Comparison of ENCODE assay signal across 25 cellular contexts in the genomic region with DNA sequence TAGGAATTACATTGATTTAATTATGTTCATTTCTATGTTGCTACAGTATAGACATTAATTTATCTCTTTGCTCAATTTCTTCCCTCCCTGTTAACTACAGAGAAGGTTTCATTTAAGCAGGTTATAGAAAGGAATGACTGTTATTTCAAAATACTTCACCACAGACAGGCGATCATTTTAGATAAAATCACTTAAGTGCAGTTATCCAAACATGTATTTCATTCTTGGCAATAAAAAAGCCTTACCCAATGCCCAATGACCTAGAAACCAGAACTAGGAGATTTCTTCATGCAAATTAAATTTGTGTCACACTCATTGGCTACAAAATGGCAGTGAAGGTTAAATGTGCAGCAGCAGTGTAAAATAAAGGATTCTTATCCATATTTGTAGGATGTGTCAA.
DNase-seq lines count a peak whose midpoint lies in the region; ATAC-seq and TF ChIP-seq lines count a peak whose summit lies in the region.
"Had no signal": no experiment of that assay in that cellular context is flagged by ENCODE, and none has a peak within 500 bp of the region (broad histone marks: within the 10 kb centered on the region; RNA-seq: fewer than 3 reads in every experiment).

No MANE protein-coding gene starts in this region.

- no peak overlapping the region for H3K4ac ChIP-seq in mesendoderm (ENCODE audit: low read depth, low read length)

- no peak overlapping the region for H4K8ac ChIP-seq in mesendoderm (ENCODE audit: low read depth, low read length)

- no CpG with 5 or more reads among the region's 1 CpG for WGBS in mesendoderm (ENCODE audit: extremely low coverage, insufficient coverage, low lambda C conversion rate)

- CTCF ChIA-PET in OCI-LY7 (lab: Charles Lee; ENCODE audit: unreplicated experiment): no interaction called here

- H2BK5ac ChIP-seq in mesendoderm (ENCODE audit: low read length): no peak overlapping the region

- no peak overlapping the region for H3K23ac ChIP-seq in mesendoderm (ENCODE audit: low read length)

- no peaks in the 10 kb centered on the region for H3K9me3 ChIP-seq in fibroblast of lung (ENCODE audit: control insufficient read depth, insufficient read depth, low read depth, low read length)
- no peaks in the 10 kb centered on the region for H3K9me3 ChIP-seq in OCI-LY7 (ENCODE audit: low read length)
- H3K9me3 ChIP-seq: HAP-1 had no signal

- H3K56ac ChIP-seq in mesendoderm (ENCODE audit: low read length): peak overlapping the region; percentile 32

- H3K9me2 ChIP-seq in OCI-LY7 (ENCODE audit: insufficient read depth, low read length): no peaks in the 10 kb centered on the region

- H3K27ac ChIP-seq in fibroblast of lung (ENCODE audit: insufficient read depth, low read length) (no peak overlapping the region), mesendoderm (ENCODE audit: low read depth, low read length) (no peak overlapping the region), OCI-LY7 (ENCODE audit: low read depth, low read length, poor library complexity, severe bottlenecking) (no peak overlapping the region), substantia nigra (ENCODE audit: low read depth, low read length, poor library complexity, severe bottlenecking) (no peak overlapping the region)
- H3K27ac ChIP-seq: C4-2B had no signal

- no peak overlapping the region for H3K18ac ChIP-seq in mesendoderm (ENCODE audit: low read length)

- H4K20me1 ChIP-seq in fibroblast of lung (ENCODE audit: control insufficient read depth, extremely low read depth, insufficient read depth, low read length) (no peaks in the 10 kb centered on the region), OCI-LY7 (ENCODE audit: insufficient read depth, low read length) (no peaks in the 10 kb centered on the region)

- no peaks in the 10 kb centered on the region for H3K79me2 ChIP-seq in fibroblast of lung (ENCODE audit: control insufficient read depth, insufficient read depth, low read length)
- H3K79me2 ChIP-seq in mesendoderm (ENCODE audit: control insufficient read depth, insufficient read depth, low read length): no peaks in the 10 kb centered on the region
- H3K79me2 ChIP-seq in OCI-LY7 (ENCODE audit: insufficient read depth, low read depth, low read length): no peaks in the 10 kb centered on the region

- H3K4me2 ChIP-seq in fibroblast of lung (ENCODE audit: extremely low read depth, insufficient read depth, low read length): no peak overlapping the region
- no peak overlapping the region for H3K4me2 ChIP-seq in mesendoderm (ENCODE audit: low read length)
- H3K4me2 ChIP-seq in OCI-LY7 (ENCODE audit: low read length): no peak overlapping the region

- H3K4me3 ChIP-seq in fibroblast of lung (replicated peaks in 1 of 4; ENCODE audit: control extremely low read depth in 1 of 4, insufficient read depth in 1 of 4, low read depth in 3 of 4, low read length in 4 of 4): no peak overlapping the region
- H3K4me3 ChIP-seq in mesendoderm (ENCODE audit: low read length): no peak overlapping the region
- H3K4me3 ChIP-seq in OCI-LY7 (ENCODE audit: low read depth, low read length, poor library complexity, severe bottlenecking): no peak overlapping the region
- H3K4me3 ChIP-seq: HAP-1 had no signal

- H2AK5ac ChIP-seq in mesendoderm (ENCODE audit: low read length): no peak overlapping the region

- H3K4me1 ChIP-seq in fibroblast of lung (ENCODE audit: control insufficient read depth, extremely low read depth, insufficient read depth, low read length) (no peaks in the 10 kb centered on the region), mesendoderm (ENCODE audit: control insufficient read depth, low read depth, low read length) (peaks cover 3% of the 10 kb centered on the region), OCI-LY7 (ENCODE audit: insufficient read depth, low read length, poor library complexity, severe bottlenecking) (no peaks in the 10 kb centered on the region)
- H3K4me1 ChIP-seq: HAP-1 had no signal

- DNase-seq in HCEC 1CT: peak; percentile 5
- peak; percentile 44 for DNase-seq in NCI-H226
- peak; percentile 58 to 81 for DNase-seq in fibroblast of lung (ENCODE audit: low read depth in 2 of 2)
- no peak for DNase-seq in mesendoderm
- DNase-seq in OCI-LY7 (ENCODE audit: low spot score): no peak
- no peak for DNase-seq in substantia nigra (lab: John Stamatoyannopoulos, UW)
- DNase-seq in kidney tubule cell (ENCODE audit: low spot score): no peak
- DNase-seq: ACHN, AML-193, DND-41, GDM1, KBM-7, MV-4-11, NCI-H1417, NCI-H187, NCI-H2107, NCI-H2227 treated with DMSO at 0.1 percent for 48 hours, NCI-H524, NCI-H82, PC-3, RPMI8226, SHP77 treated with DMSO at 0.1 percent for 48 hours had no signal

- no TSS peak for BruUV-seq in OCI-LY7 (replicated peaks; lab: Mats Ljungman, UMichigan)

- no peak overlapping the region for H4K5ac ChIP-seq in mesendoderm (ENCODE audit: low read length)

- no peaks in the 10 kb centered on the region for H3K27me3 ChIP-seq in fibroblast of lung (ENCODE audit: control insufficient read depth, insufficient read depth, low read length)
- no peaks in the 10 kb centered on the region for H3K27me3 ChIP-seq in mesendoderm (ENCODE audit: insufficient read depth, low read length, poor library complexity)

- TF ChIP-seq CTCF in fibroblast of lung (conservative IDR thresholded peaks at IDR 0.05 in 1 of 2, IDR thresholded peaks at IDR 0.05 in 1 of 2; ENCODE audit: low read depth in 1 of 2, low read length in 2 of 2) (no peak), OCI-LY7 (conservative IDR thresholded peaks at IDR 0.05; ENCODE audit: low read length) (no peak)

- ATAC-seq in HG03025 (IDR thresholded peaks at IDR 0.05; ENCODE audit: low FRiP score, unreplicated experiment): no peak
- ATAC-seq: PC-3 had no signal

- H3K36me3 ChIP-seq in fibroblast of lung (ENCODE audit: control insufficient read depth, insufficient read depth, low read length): no peaks in the 10 kb centered on the region
- no peaks in the 10 kb centered on the region for H3K36me3 ChIP-seq in mesendoderm (ENCODE audit: control insufficient read depth, insufficient read depth, low read length)
- no peaks in the 10 kb centered on the region for H3K36me3 ChIP-seq in OCI-LY7 (ENCODE audit: insufficient read depth, low read length)
- H3K36me3 ChIP-seq: HAP-1 had no signal

- H2AFZ ChIP-seq in fibroblast of lung (ENCODE audit: low read length) (no peak overlapping the region), OCI-LY7 (ENCODE audit: low read length) (no peak overlapping the region)

- H3K79me1 ChIP-seq in mesendoderm (ENCODE audit: low read length): no peaks in the 10 kb centered on the region

- no peak overlapping the region for H2BK15ac ChIP-seq in mesendoderm (replicated peaks; ENCODE audit: low read depth)

- no peak overlapping the region for H2BK120ac ChIP-seq in mesendoderm (ENCODE audit: low read depth, low read length)

- H3K9ac ChIP-seq in fibroblast of lung (ENCODE audit: insufficient read depth, low read length): no peak overlapping the region
- no peak overlapping the region for H3K9ac ChIP-seq in mesendoderm (ENCODE audit: low read length)

- intact Hi-C loops in OCI-LY7 (cut with micrococcal nuclease; ENCODE audit: unreplicated experiment): no loop called here

- POLR2A ChIA-PET in OCI-LY7 (lab: Charles Lee): interaction anchor here (0.7 to 1.6 kb wide), 3 partner anchors 13 to 95 kb away, joined by 3 to 4 read pairs (median 3); no protein-coding TSS in a partner anchor

Comparison
In these comparisons a context has a peak if more than half of its experiments do, and no peak if none do; other contexts are left out.
1. DNase-seq: peak in HCEC 1CT (single experiment), NCI-H226 (single experiment) and fibroblast of lung (2 of 2); none in mesendoderm (single experiment), OCI-LY7 (single experiment), substantia nigra (0 of 49) and kidney tubule cell (single experiment).